Comparison of ENCODE assay signal across 8 cellular contexts in genomic region chr10:15439381-15439837, GRCh38.
DNase-seq lines count a peak whose midpoint lies in the region; ATAC-seq and TF ChIP-seq lines count a peak whose summit lies in the region.

No MANE protein-coding gene starts in this region.

- TF ChIP-seq CTCF in WI38 (IDR thresholded peaks at IDR 0.05; ENCODE audit: low read depth, low read length) = peak; percentile 59

- intact Hi-C loops in left cardiac atrium (cut with DNase I) = loop anchor here in 1 of 2 donors (5.0 to 10.0 kb wide), 2 partner anchors 275 to 383 kb away; partner anchors contain the start of gene ITGA8

- DNase-seq in EH (ENCODE audit: low read depth) (peak; percentile 71), left cardiac atrium (peak; percentile 77), putamen (ENCODE audit: low spot score) (peak; percentile 8), foreskin melanocyte (no peak)

- ATAC-seq in left cardiac atrium (peak; percentile 82 to 93), GM18868 (IDR thresholded peaks at IDR 0.05; ENCODE audit: unreplicated experiment) (no peak), HG02588 (IDR thresholded peaks at IDR 0.05; ENCODE audit: unreplicated experiment) (no peak), GM18511 (IDR thresholded peaks at IDR 0.05; ENCODE audit: unreplicated experiment) (no peak)

- peak overlapping the region; percentile 33 for H3K4me3 ChIP-seq in WI38 (ENCODE audit: low read depth, low read length)

Comparison
In these comparisons a context has a peak if more than half of its experiments do, and no peak if none do; other contexts are left out.
1. ATAC-seq: peak in left cardiac atrium (2 of 2); none in GM18868 (single experiment), HG02588 (single experiment) and GM18511 (single experiment).